10 cellular contexts compared by ENCODE assay signal in genomic region chr1:153984125-153984899, GRCh38. TPM values are rescaled to one million over a fixed set of nuclear protein-coding genes. Genes with fewer than 3 reads are reported as not detected.
DNase-seq lines count a peak whose midpoint lies in the region; ATAC-seq and TF ChIP-seq lines count a peak whose summit lies in the region.
"Had no signal": no experiment of that assay in that cellular context is flagged by ENCODE, and none has a peak within 500 bp of the region (broad histone marks: within the 10 kb centered on the region; RNA-seq: fewer than 3 reads in every experiment).

No MANE protein-coding gene starts in this region.

- no peak overlapping the region for H2AFZ ChIP-seq in MM.1S (ENCODE audit: low read length)

- CTCF ChIA-PET in Calu3 (lab: Charles Lee) = interaction anchor here (0.6 kb wide), 1 partner anchor 41 kb away, joined by 3 read pairs; no protein-coding TSS in a partner anchor

- H3K4me3 ChIP-seq in SK-N-MC = no peak overlapping the region
- peak overlapping the region; percentile 70 for H3K4me3 ChIP-seq in fibroblast of pulmonary artery (replicated peaks; ENCODE audit: low read depth, low read length)
- H3K4me3 ChIP-seq in skeletal muscle satellite cell (ENCODE audit: low read length) = peak overlapping the region; percentile 81
- H3K4me3 ChIP-seq in MM.1S (ENCODE audit: low read length) = no peak overlapping the region

- H3K4me1 ChIP-seq in skeletal muscle satellite cell (ENCODE audit: control insufficient read depth, insufficient read depth, low read length) (peaks cover 18% of the 10 kb centered on the region), MM.1S (ENCODE audit: low read length) (0 out of 2 replicates have a peak, but pooled peaks cover 2% of the 10 kb centered on the region)

- no peaks in the 10 kb centered on the region for H3K79me2 ChIP-seq in MM.1S (ENCODE audit: low read length)

- DNase-seq in Calu3 (no peak), SK-N-MC (ENCODE audit: low read depth, low spot score) (no peak), fibroblast of pulmonary artery (ENCODE audit: low read depth) (peak; percentile 26), MM.1S (no peak), T1000 (lab: John Stamatoyannopoulos, UW) (no peak)
- DNase-seq: activated naive CD4-positive, alpha-beta T cell treated with Interleukin-2 at 50 U/mL for 16 hours; GF-D8 had no signal

- ATAC-seq in HG03378 (IDR thresholded peaks at IDR 0.05; ENCODE audit: unreplicated experiment) (no peak), GM18873 (IDR thresholded peaks at IDR 0.05; ENCODE audit: low FRiP score, unreplicated experiment) (no peak)

- H3K4me2 ChIP-seq in skeletal muscle satellite cell (ENCODE audit: low read length) (peak overlapping the region; percentile 94), MM.1S (ENCODE audit: low read depth, low read length) (no peak overlapping the region)

- H3K36me3 ChIP-seq in SK-N-MC (ENCODE audit: insufficient read depth, low read length) = no peaks in the 10 kb centered on the region
- peaks cover 21% of the 10 kb centered on the region for H3K36me3 ChIP-seq in skeletal muscle satellite cell (ENCODE audit: insufficient read depth, low read length)
- H3K36me3 ChIP-seq in MM.1S (replicated peaks; ENCODE audit: insufficient read depth, low read length) = no peaks in the 10 kb centered on the region

- no peaks in the 10 kb centered on the region for H3K9me3 ChIP-seq in SK-N-MC (ENCODE audit: low read depth, low read length)
- H3K9me3 ChIP-seq in skeletal muscle satellite cell (replicated peaks; ENCODE audit: low read length) = no peaks in the 10 kb centered on the region
- H3K9me3 ChIP-seq in MM.1S (replicated peaks; ENCODE audit: insufficient read depth, low read length) = no peaks in the 10 kb centered on the region

- intact Hi-C loops in Calu3 (cut with micrococcal nuclease; ENCODE audit: unreplicated experiment) = loop anchor here (10.0 kb wide), 2 partner anchors 470 to 630 kb away; partner anchors contain the start of gene S100A9

- peaks cover 35% of the 10 kb centered on the region for H3K4me1 Mint-ChIP-seq in Calu3 (ENCODE audit: low read depth, unreplicated experiment)

- no peak overlapping the region for H3K27ac ChIP-seq in SK-N-MC
- H3K27ac ChIP-seq in MM.1S (ENCODE audit: low read length) = no peak overlapping the region

- peak overlapping the region; percentile 84 for H3K4me3 Mint-ChIP-seq in Calu3 (ENCODE audit: low read depth, unreplicated experiment)

- BruUV-seq in Calu3 (replicated peaks; lab: Mats Ljungman, UMichigan) = no TSS peak

- H3K27ac Mint-ChIP-seq in Calu3 (ENCODE audit: unreplicated experiment) = no peak overlapping the region

- H3K9ac ChIP-seq in SK-N-MC (ENCODE audit: insufficient read length) = peak overlapping the region; percentile 73
- H3K9ac ChIP-seq in skeletal muscle satellite cell (ENCODE audit: low read depth, low read length) = no peak overlapping the region
- no peak overlapping the region for H3K9ac ChIP-seq in MM.1S (ENCODE audit: low read length)

- peaks cover 9% of the 10 kb centered on the region for H3F3A ChIP-seq in MM.1S (ENCODE audit: insufficient read depth, low read length)

- no peaks in the 10 kb centered on the region for H3K9me3 Mint-ChIP-seq in Calu3 (ENCODE audit: low read depth, unreplicated experiment)

- H3K27me3 Mint-ChIP-seq in Calu3 (ENCODE audit: unreplicated experiment) = no peaks in the 10 kb centered on the region

- H4K20me1 ChIP-seq in MM.1S (ENCODE audit: insufficient read depth, low read length) = no peaks in the 10 kb centered on the region

- H3K36me3 Mint-ChIP-seq in Calu3 (ENCODE audit: insufficient read depth, unreplicated experiment) = peaks cover 38% of the 10 kb centered on the region

- H3K27me3 ChIP-seq in skeletal muscle satellite cell (ENCODE audit: control insufficient read depth, insufficient read depth, low read length) = no peaks in the 10 kb centered on the region
- peaks cover 5% of the 10 kb centered on the region; the same call in 1 of the 2 replicates for H3K27me3 ChIP-seq in MM.1S (replicated peaks; ENCODE audit: insufficient read depth, low read length)

- H3K9me2 ChIP-seq in MM.1S (replicated peaks; ENCODE audit: insufficient read depth, low read length) = no peaks in the 10 kb centered on the region

- TF ChIP-seq CTCF in Calu3 (IDR thresholded peaks at IDR 0.05; ENCODE audit: unreplicated experiment) = no peak
- TF ChIP-seq CTCF in fibroblast of pulmonary artery (IDR thresholded peaks at IDR 0.05; ENCODE audit: low read length, missing control alignments) = no peak
- TF ChIP-seq CTCF in MM.1S (IDR thresholded peaks at IDR 0.05; ENCODE audit: low read length) = no peak

RNA-seq across cellular contexts. Expression of gene RAB13, which starts 1.8 kb away (rescaled TPM):
- total RNA-seq in Calu3 (2022) = 87.5 and 95.0 TPM in 2 replicates
- total RNA-seq in skeletal muscle satellite cell (2012; rRNA removed) = 76.6 and 80.2 TPM in 2 replicates

RNA-seq across cellular contexts. Expression of gene RPS27, which starts 6.2 kb away (rescaled TPM):
- 1,532 and 1,783 TPM in 2 replicates for total RNA-seq in Calu3 (2022)
- total RNA-seq in skeletal muscle satellite cell (2012; rRNA removed) = 866 and 1,760 TPM in 2 replicates

RNA-seq across cellular contexts. Expression of gene JTB, which starts 6.8 kb away (rescaled TPM):
- total RNA-seq in Calu3 (2022) = 105 and 115 TPM in 2 replicates
- total RNA-seq in skeletal muscle satellite cell (2012; rRNA removed) = 79.9 and 123 TPM in 2 replicates

RNA-seq across cellular contexts. Expression of gene CREB3L4, which starts 16.6 kb away (rescaled TPM):
- 23.2 and 26.5 TPM in 2 replicates for total RNA-seq in Calu3 (2022)
- total RNA-seq in skeletal muscle satellite cell (2012; rRNA removed) = 5.0 and 7.1 TPM in 2 replicates

RNA-seq across cellular contexts. Expression of gene SLC39A1, which starts 21.0 kb away (rescaled TPM):
- total RNA-seq in Calu3 (2022) = 138 and 152 TPM in 2 replicates
- 68.4 and 71.9 TPM in 2 replicates for total RNA-seq in skeletal muscle satellite cell (2012; rRNA removed)

Comparison
In these comparisons a context has a peak if more than half of its experiments do, and no peak if none do; other contexts are left out.
1. H3K4me3 ChIP-seq: peak in fibroblast of pulmonary artery (single experiment) and skeletal muscle satellite cell (single experiment); none in SK-N-MC (single experiment) and MM.1S (single experiment).